ENCODE assay signal across 12 cellular contexts in genomic region chr3:146498002-146498736, GRCh38. TPM values are rescaled to one million over a fixed set of nuclear protein-coding genes. Genes with fewer than 3 reads are reported as not detected.
DNase-seq lines count a peak whose midpoint lies in the region; ATAC-seq and TF ChIP-seq lines count a peak whose summit lies in the region.
"Had no signal": no experiment of that assay in that cellular context is flagged by ENCODE, and none has a peak within 500 bp of the region (broad histone marks: within the 10 kb centered on the region; RNA-seq: fewer than 3 reads in every experiment).

No MANE protein-coding gene starts in this region.

- peak overlapping the region; percentile 70 for H3K27ac ChIP-seq in DND-41 (ENCODE audit: low read length)

- H3K4me2 ChIP-seq in DND-41 (ENCODE audit: insufficient read depth, low read length), result peak overlapping the region; percentile 58

- POLR2A ChIA-PET in activated CD4-positive, alpha-beta T cell treated with anti-CD3 and anti-CD28 coated beads, Interleukin-2, amount 10 ng/mL, durations not matched to agents 7 days and 5 days (lab: Charles Lee), result interaction anchor here (0.6 to 1.4 kb wide), 2 partner anchors 29 to 284 kb away, joined by 3 read pairs; partner anchors contain the start of gene PLSCR2
- POLR2A ChIA-PET in activated naive CD8-positive, alpha-beta T cell treated with anti-CD3 and anti-CD28 coated beads, Interleukin-2, amount 10 ng/mL, durations not matched to agents 7 days and 5 days (lab: Charles Lee), result interaction anchor here (0.7 to 3.6 kb wide), 9 partner anchors 9 to 53 kb away, joined by 3 to 31 read pairs (median 5); partner anchors contain the start of genes PLSCR1 and PLSCR2

- peaks cover 3% of the 10 kb centered on the region; the same call in 1 of the 2 replicates for H3K36me3 ChIP-seq in DND-41 (ENCODE audit: insufficient read depth, low read length)

- TF ChIP-seq CTCF in DND-41 (IDR thresholded peaks at IDR 0.05; ENCODE audit: borderline replicate concordance, extremely low read depth, low read length, poor library complexity, severe bottlenecking), result no peak

- peak overlapping the region in 1 of 2 experiments; percentile 48; a peak in 2 of 4 replicates for H3K4me3 ChIP-seq in DND-41 (ENCODE audit: low read depth in 1 of 2, low read length in 2 of 2)

- peak overlapping the region; percentile 52 for H3K4me3 Mint-ChIP-seq in activated CD4-positive, alpha-beta T cell treated with anti-CD3 and anti-CD28 coated beads, Interleukin-2, amount 10 ng/mL, durations not matched to agents 7 days and 5 days
- H3K4me3 Mint-ChIP-seq in activated naive CD8-positive, alpha-beta T cell treated with anti-CD3 and anti-CD28 coated beads, Interleukin-2, amount 10 ng/mL, durations not matched to agents 7 days and 5 days, result peak overlapping the region; percentile 72

- peak overlapping the region; percentile 55; the same call in 1 of the 2 replicates for H2AFZ ChIP-seq in DND-41 (ENCODE audit: low read depth, low read length)

- H4K20me1 ChIP-seq in DND-41 (ENCODE audit: insufficient read depth, low read length), result no peaks in the 10 kb centered on the region

- H3K27me3 ChIP-seq in DND-41 (ENCODE audit: insufficient read depth, low read length, poor library complexity), result no peaks in the 10 kb centered on the region

- H3K36me3 Mint-ChIP-seq in activated CD4-positive, alpha-beta T cell treated with anti-CD3 and anti-CD28 coated beads, Interleukin-2, amount 10 ng/mL, durations not matched to agents 7 days and 5 days (ENCODE audit: low read depth), result peaks cover 11% of the 10 kb centered on the region
- H3K36me3 Mint-ChIP-seq in activated naive CD8-positive, alpha-beta T cell treated with anti-CD3 and anti-CD28 coated beads, Interleukin-2, amount 10 ng/mL, durations not matched to agents 7 days and 5 days, result peaks cover 17% of the 10 kb centered on the region

- peaks cover 10% of the 10 kb centered on the region for H3K27me3 Mint-ChIP-seq in activated CD4-positive, alpha-beta T cell treated with anti-CD3 and anti-CD28 coated beads, Interleukin-2, amount 10 ng/mL, durations not matched to agents 7 days and 5 days
- peaks cover 6% of the 10 kb centered on the region for H3K27me3 Mint-ChIP-seq in activated naive CD8-positive, alpha-beta T cell treated with anti-CD3 and anti-CD28 coated beads, Interleukin-2, amount 10 ng/mL, durations not matched to agents 7 days and 5 days

- DNase-seq in DND-41, result peak; percentile 75
- DNase-seq in activated CD4-positive, alpha-beta T cell treated with anti-CD3 and anti-CD28 coated beads, Interleukin-2, amount 10 ng/mL, durations not matched to agents 7 days and 5 days, result peak; percentile 74
- DNase-seq in activated naive CD8-positive, alpha-beta T cell treated with anti-CD3 and anti-CD28 coated beads, Interleukin-2, amount 10 ng/mL, durations not matched to agents 7 days and 5 days, result peak; percentile 65
- peak; percentile 33 for DNase-seq in stimulated activated CD4-positive, alpha-beta T cell treated with anti-CD3 and anti-CD28 coated beads, Interleukin-15, amount 100 ng/mL, for 24 hours
- no peak for DNase-seq in kidney glomerular epithelial cell (lab: John Stamatoyannopoulos, UW)
- DNase-seq in GDM1 (lab: John Stamatoyannopoulos, UW), result no peak
- no peak for DNase-seq in NCI-H1436 treated with DMSO at 0.1 percent for 48 hours (lab: John Stamatoyannopoulos, UW)
- DNase-seq: foreskin melanocyte, NCI-H1105 treated with DMSO at 0.1 percent for 48 hours, NCI-H446 had no signal

- H3K4me1 Mint-ChIP-seq in activated CD4-positive, alpha-beta T cell treated with anti-CD3 and anti-CD28 coated beads, Interleukin-2, amount 10 ng/mL, durations not matched to agents 7 days and 5 days, result peaks cover 19% of the 10 kb centered on the region
- H3K4me1 Mint-ChIP-seq in activated naive CD8-positive, alpha-beta T cell treated with anti-CD3 and anti-CD28 coated beads, Interleukin-2, amount 10 ng/mL, durations not matched to agents 7 days and 5 days, result peaks cover 22% of the 10 kb centered on the region

- H3K9me3 ChIP-seq in DND-41 (ENCODE audit: insufficient read depth, low read length, severe bottlenecking), result no peaks in the 10 kb centered on the region

- peaks cover 14% of the 10 kb centered on the region for H3K4me1 ChIP-seq in DND-41 (ENCODE audit: insufficient read depth, low read length)

- H3K27ac Mint-ChIP-seq in activated CD4-positive, alpha-beta T cell treated with anti-CD3 and anti-CD28 coated beads, Interleukin-2, amount 10 ng/mL, durations not matched to agents 7 days and 5 days, result peak overlapping the region; percentile 90
- peak overlapping the region; percentile 92 for H3K27ac Mint-ChIP-seq in activated naive CD8-positive, alpha-beta T cell treated with anti-CD3 and anti-CD28 coated beads, Interleukin-2, amount 10 ng/mL, durations not matched to agents 7 days and 5 days

- CTCF ChIA-PET in activated CD4-positive, alpha-beta T cell treated with anti-CD3 and anti-CD28 coated beads, Interleukin-2, amount 10 ng/mL, durations not matched to agents 7 days and 5 days (lab: Charles Lee), result interaction anchor here (0.9 to 1.7 kb wide), 2 partner anchors 14 to 28 kb away, joined by 3 read pairs; no protein-coding TSS in a partner anchor

- no peaks in the 10 kb centered on the region for H3K79me2 ChIP-seq in DND-41 (ENCODE audit: insufficient read depth, low read length)

- peak overlapping the region; percentile 14; the same call in 1 of the 2 replicates for H3K9ac ChIP-seq in DND-41 (ENCODE audit: low read depth, low read length)

- peaks cover 9% of the 10 kb centered on the region for H3K9me3 Mint-ChIP-seq in activated CD4-positive, alpha-beta T cell treated with anti-CD3 and anti-CD28 coated beads, Interleukin-2, amount 10 ng/mL, durations not matched to agents 7 days and 5 days
- H3K9me3 Mint-ChIP-seq in activated naive CD8-positive, alpha-beta T cell treated with anti-CD3 and anti-CD28 coated beads, Interleukin-2, amount 10 ng/mL, durations not matched to agents 7 days and 5 days, result peaks cover 5% of the 10 kb centered on the region

- ATAC-seq in DND-41 (ENCODE audit: insufficient read depth, low read depth), result peak; percentile 93
- peak; percentile 76 for ATAC-seq in activated naive CD8-positive, alpha-beta T cell treated with anti-CD3 and anti-CD28 coated beads, Interleukin-2, amount 10 ng/mL, durations not matched to agents 7 days and 5 days (ENCODE audit: low read depth)

RNA-seq across cellular contexts. Expression of gene PLSCR2, which starts 28.8 kb away (rescaled TPM):
- under 1 TPM in 1 of 2 experiments, not detected in 1; 0.35 TPM for total RNA-seq in activated CD4-positive, alpha-beta T cell treated with anti-CD3 and anti-CD28 coated beads, Interleukin-2, amount 10 ng/mL, durations not matched to agents 7 days and 5 days
- not detected for total RNA-seq in activated naive CD8-positive, alpha-beta T cell treated with anti-CD3 and anti-CD28 coated beads, Interleukin-2, amount 10 ng/mL, durations not matched to agents 7 days and 5 days
- total RNA-seq: OCI-LY7, SK-MEL-5 had no signal

RNA-seq across cellular contexts. Expression of gene PLSCR1, which starts 46.2 kb away (rescaled TPM):
- total RNA-seq in activated CD4-positive, alpha-beta T cell treated with anti-CD3 and anti-CD28 coated beads, Interleukin-2, amount 10 ng/mL, durations not matched to agents 7 days and 5 days, result 100 to 1,000 TPM; 137 to 146 TPM
- 100 to 1,000 TPM; 172 to 177 TPM for total RNA-seq in activated naive CD8-positive, alpha-beta T cell treated with anti-CD3 and anti-CD28 coated beads, Interleukin-2, amount 10 ng/mL, durations not matched to agents 7 days and 5 days

Comparison
In these comparisons a context has a peak if more than half of its experiments do, and no peak if none do; other contexts are left out.
1. DNase-seq: peak in DND-41 (single experiment), activated CD4-positive, alpha-beta T cell treated with anti-CD3 and anti-CD28 coated beads, Interleukin-2, amount 10 ng/mL, durations not matched to agents 7 days and 5 days (single experiment), activated naive CD8-positive, alpha-beta T cell treated with anti-CD3 and anti-CD28 coated beads, Interleukin-2, amount 10 ng/mL, durations not matched to agents 7 days and 5 days (single experiment) and stimulated activated CD4-positive, alpha-beta T cell treated with anti-CD3 and anti-CD28 coated beads, Interleukin-15, amount 100 ng/mL, for 24 hours (single experiment); none in kidney glomerular epithelial cell (single experiment), GDM1 (single experiment) and NCI-H1436 treated with DMSO at 0.1 percent for 48 hours (single experiment).